Comparison of ENCODE assay signal across 10 cellular contexts in the genomic region with DNA sequence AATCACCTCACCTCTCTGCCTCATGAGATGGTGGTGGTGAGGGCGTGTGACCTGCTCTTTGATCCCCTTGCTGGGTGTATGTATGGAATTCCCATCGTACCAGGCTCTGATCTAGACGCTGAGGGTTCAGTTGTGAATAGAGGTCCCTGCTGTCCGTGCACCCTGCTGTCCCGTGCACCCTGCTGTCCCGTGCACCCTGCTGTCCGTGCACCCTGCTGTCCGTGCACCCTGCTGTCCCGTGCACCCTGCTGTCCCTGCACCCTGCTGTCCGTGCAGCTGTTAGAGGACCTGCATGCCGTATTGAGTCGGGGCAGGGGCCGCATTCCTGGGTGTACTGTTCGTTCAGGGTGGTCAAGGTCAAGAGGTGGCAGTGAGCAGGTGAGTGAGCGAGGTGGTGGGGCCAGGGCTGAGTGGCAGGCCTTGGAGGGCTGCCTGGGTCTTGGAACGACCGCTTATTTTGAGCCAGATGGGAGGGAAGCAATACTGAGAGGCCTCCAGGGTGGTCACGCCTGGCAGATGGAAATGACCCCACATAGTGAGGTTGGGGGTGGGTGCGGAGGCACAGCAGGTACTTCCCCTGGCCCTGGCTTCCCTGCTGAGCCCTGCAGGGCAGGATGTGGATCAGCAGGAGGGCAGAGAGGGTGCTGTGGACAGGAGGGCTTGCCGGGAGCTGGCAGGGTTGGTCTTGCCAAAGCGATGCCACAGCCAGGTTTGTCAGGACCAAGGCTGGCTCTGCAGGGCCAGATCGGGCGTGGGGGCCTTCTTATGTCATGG. TPM values are rescaled to one million over a fixed set of nuclear protein-coding genes. Genes with fewer than 3 reads are reported as not detected.
A peak's percentile ranks its signal among the peaks of the same experiment; 100 is the strongest.
DNase-seq lines count a peak whose midpoint lies in the region; ATAC-seq, FAIRE-seq and TF ChIP-seq lines count a peak whose summit lies in the region.
"Had no signal": no experiment of that assay in that cellular context is flagged by ENCODE, and none has a peak within 500 bp of the region (broad histone marks: within the 10 kb centered on the region; RNA-seq: fewer than 3 reads in every experiment).

No MANE protein-coding gene starts in this region.

- H3F3A ChIP-seq in neural cell (ENCODE audit: insufficient read depth, low read length, poor library complexity, severe bottlenecking), result no peaks in the 10 kb centered on the region

- H2AFZ ChIP-seq in K562 (ENCODE audit: low read depth, low read length) (no peak overlapping the region), neural cell (ENCODE audit: low read depth, low read length) (no peak overlapping the region)
- H2AFZ ChIP-seq: GM23248 had no signal

- H3K4me1 ChIP-seq in CD8-positive, alpha-beta memory T cell (ENCODE audit: insufficient read depth, low read length), result peaks cover 20% of the 10 kb centered on the region
- H3K4me1 ChIP-seq in K562 (replicated peaks in 1 of 2; ENCODE audit: control insufficient read depth in 2 of 2, insufficient read depth in 2 of 2, low read length in 2 of 2), result peaks cover 25 to 50% of the 10 kb centered on the region in 2 experiments

- no peaks in the 10 kb centered on the region for H3K27me3 ChIP-seq in CD8-positive, alpha-beta memory T cell (ENCODE audit: insufficient read depth, low read length, poor library complexity, severe bottlenecking)
- H3K27me3 ChIP-seq in H7 (ENCODE audit: control insufficient read depth, insufficient read depth, low read length) (no peaks in the 10 kb centered on the region), K562 (ENCODE audit: control insufficient read depth in 2 of 2, insufficient read depth in 2 of 2, low read length in 2 of 2) (no peaks in the 10 kb centered on the region), neural cell (ENCODE audit: insufficient read depth, low read depth, low read length) (no peaks in the 10 kb centered on the region)

- in situ Hi-C loops in K562 (cut with MboI), result no loop called here

- peak; percentile 40 for FAIRE-seq in K562 (lab: Jason Lieb, UNC)

- H3K9me3 Mint-ChIP-seq in CD8-positive, alpha-beta memory T cell, result no peaks in the 10 kb centered on the region

- TF ChIP-seq RAD21 in K562 (CRISPR knock-in tag; conservative IDR thresholded peaks at IDR 0.05 in 1 of 2, IDR thresholded peaks at IDR 0.05 in 1 of 2) (no peak), neural cell (conservative IDR thresholded peaks at IDR 0.05) (no peak)

- H3K9me2 ChIP-seq in neural cell (ENCODE audit: insufficient read depth, low read length), result no peaks in the 10 kb centered on the region

- POLR2A ChIA-PET in CD8-positive, alpha-beta memory T cell (lab: Charles Lee), result interaction anchor here (1.0 kb wide), 1 partner anchor 16 kb away, joined by 3 read pairs; no protein-coding TSS in a partner anchor
- POLR2A ChIA-PET in K562 (lab: Yijun Ruan, JAX), result interaction anchor here (1.2 to 2.1 kb wide), 4 partner anchors 11 to 23 kb away, joined by 5 to 12 read pairs (median 7); partner anchors contain the start of genes CCDC106 and U2AF2

- no peak overlapping the region for H3K27ac ChIP-seq in CD8-positive, alpha-beta memory T cell (ENCODE audit: low read depth, low read length)
- H3K27ac ChIP-seq in K562 (ENCODE audit: extremely low read depth, low read depth, low read length) (no peak overlapping the region), neural cell (ENCODE audit: low read length) (no peak overlapping the region)
- H3K27ac ChIP-seq: GM23248 had no signal

- H3K36me3 ChIP-seq in CD8-positive, alpha-beta memory T cell (ENCODE audit: insufficient read depth, low read length), result peaks cover 58% of the 10 kb centered on the region
- H3K36me3 ChIP-seq in H7 (replicated peaks; ENCODE audit: control insufficient read depth, insufficient read depth, low read length), result peaks cover 33% of the 10 kb centered on the region
- H3K36me3 ChIP-seq in K562 (ENCODE audit: control insufficient read depth, insufficient read depth, low read length), result peaks cover 86% of the 10 kb centered on the region
- no peaks in the 10 kb centered on the region for H3K36me3 ChIP-seq in neural cell (ENCODE audit: insufficient read depth, low read length)

- peaks cover 0 to 78% (median 8%) of the 10 kb centered on the region in 3 donors for H3K36me3 Mint-ChIP-seq in CD8-positive, alpha-beta memory T cell

- H3K9me1 ChIP-seq in K562 (ENCODE audit: control insufficient read depth, insufficient read depth, low read length), result peaks cover 5% of the 10 kb centered on the region

- no peak overlapping the region for H3K4me3 Mint-ChIP-seq in CD8-positive, alpha-beta memory T cell

- peak overlapping the region in 5 of 8 donors; percentile 55 to 90 (median 74) for H3K27ac Mint-ChIP-seq in CD8-positive, alpha-beta memory T cell

- no TSS peak for BruUV-seq in K562 (replicated peaks; lab: Mats Ljungman, UMichigan)

- TF ChIP-seq CTCF in K562 (IDR thresholded peaks at IDR 0.05 in 2 of 3, conservative IDR thresholded peaks at IDR 0.05 in 1 of 3; ENCODE audit: insufficient read depth in 2 of 3, low read depth in 1 of 3, low read length in 3 of 3) (no peak), neural cell (IDR thresholded peaks at IDR 0.05; ENCODE audit: poor library complexity, severe bottlenecking) (no peak)

- H3K9me3 ChIP-seq in CD8-positive, alpha-beta memory T cell (ENCODE audit: low read length), result no peaks in the 10 kb centered on the region
- H3K9me3 ChIP-seq in K562 (replicated peaks; ENCODE audit: control insufficient read depth, insufficient read depth, low read depth, low read length), result no peaks in the 10 kb centered on the region
- H3K9me3 ChIP-seq in neural cell (ENCODE audit: low read length), result no peaks in the 10 kb centered on the region

- TF ChIP-seq EP300 in K562 (IDR thresholded peaks at IDR 0.05; ENCODE audit: low read length), result no peak
- TF ChIP-seq EP300 in neural cell (conservative IDR thresholded peaks at IDR 0.05; ENCODE audit: poor library complexity, severe bottlenecking), result no peak

- H3K79me2 ChIP-seq in K562 (ENCODE audit: control insufficient read depth, insufficient read depth, low read length) (peaks cover 87% of the 10 kb centered on the region), neural cell (replicated peaks; ENCODE audit: insufficient read depth, low read length) (peaks cover 26% of the 10 kb centered on the region)

- DNase-seq in CD8-positive, alpha-beta memory T cell, result peak in 1 of 5 donors; percentile 58
- DNase-seq in H7 (peak; percentile 80), K562 (ENCODE audit: extremely low read depth in 1 of 4, low spot score in 3 of 4) (peak in 1 of 4 experiments; percentile 30), SHP77 treated with DMSO at 0.1 percent for 48 hours (lab: John Stamatoyannopoulos, UW) (no peak)
- DNase-seq: activated CD4-positive, alpha-beta T cell treated with anti-CD3 and anti-CD28 coated beads, Interleukin-2, amount 50 U/mL, for 48 hours; GM23248; OCI-M1 had no signal

- TF ChIP-seq POLR2A in K562 (conservative IDR thresholded peaks at IDR 0.05), result no peak

- ATAC-seq in K562 (no peak), GM18502 (IDR thresholded peaks at IDR 0.05; ENCODE audit: poor library complexity, unreplicated experiment) (no peak)
- no peak for ATAC-seq in activated CD4-positive, CD25-positive, alpha-beta regulatory T cell treated with anti-CD3 and anti-CD28 coated beads, Interleukin-2, amount 50 U/mL, for 24 hours

- H3K4me1 Mint-ChIP-seq in CD8-positive, alpha-beta memory T cell, result peaks cover 17 to 69% (median 21%) of the 10 kb centered on the region in 3 donors

- intact Hi-C loops in K562 (cut with micrococcal nuclease), result no loop called here

- H4K20me1 ChIP-seq in K562 (replicated peaks; ENCODE audit: control insufficient read depth, insufficient read depth, low read length) (peaks cover 53% of the 10 kb centered on the region), neural cell (ENCODE audit: insufficient read depth) (peaks cover 8% of the 10 kb centered on the region)

- H3K9ac ChIP-seq in K562 (ENCODE audit: insufficient read depth in 1 of 2, low read depth in 2 of 2, low read length in 2 of 2) (peak overlapping the region in 1 of 2 experiments; percentile 14; a peak in 1 of 4 replicates), neural cell (ENCODE audit: low read length) (no peak overlapping the region)
- H3K9ac ChIP-seq: GM23248 had no signal

- no peak overlapping the region for H3K4me3 ChIP-seq in CD8-positive, alpha-beta memory T cell (ENCODE audit: low read length)
- H3K4me3 ChIP-seq in H7 (ENCODE audit: insufficient read depth, low read depth, low read length) (no peak overlapping the region), K562 (no peak overlapping the region), neural cell (ENCODE audit: low read length) (no peak overlapping the region)
- H3K4me3 ChIP-seq: GM23248 had no signal

- H3K4me2 ChIP-seq in K562 (ENCODE audit: insufficient read depth, low read length) (no peak overlapping the region), neural cell (ENCODE audit: low read length) (no peak overlapping the region)

- 78% methylated on average over 22 of the region's 23 CpGs for WGBS in K562 (ENCODE audit: insufficient coverage, low coverage, missing lambda C conversion rate)

- CTCF ChIA-PET in CD8-positive, alpha-beta memory T cell (lab: Charles Lee), result interaction anchor here (0.9 to 1.9 kb wide), 3 partner anchors 13 to 38 kb away, joined by 3 to 10 read pairs (median 9); no protein-coding TSS in a partner anchor
- CTCF ChIA-PET in K562 (lab: Yijun Ruan, JAX; ENCODE audit: low intra/inter-chr PET ratio), result no interaction called here

- peaks cover 0 to 3% of the 10 kb centered on the region in 2 donors for H3K27me3 Mint-ChIP-seq in CD8-positive, alpha-beta memory T cell

RNA-seq across cellular contexts. Expression of gene EPN1, which starts 4.6 kb away (rescaled TPM):
- 10 to 100 TPM; 39.0 to 40.2 TPM for total RNA-seq in CD8-positive, alpha-beta memory T cell
- polyA plus RNA-seq in CD8-positive, alpha-beta memory T cell, result 20.2 TPM
- 156 and 157 TPM in 2 replicates for total RNA-seq in H7 (2014; rRNA removed; shearing (Covaris generic))
- 32.5 and 96.7 TPM in 2 replicates for total RNA-seq in K562 (2011; cell fraction: chromatin; rRNA removed; ENCODE audit: low replicate concordance)
- 37.1 and 45.4 TPM in 2 replicates for total RNA-seq in K562 (2011; cell fraction: nucleolus; rRNA removed)
- total RNA-seq in K562 (2011; cell fraction: nucleoplasm; rRNA removed), result 46.5 and 48.0 TPM in 2 replicates
- total RNA-seq in K562 (2014; rRNA removed), result 25.4 and 33.8 TPM in 2 replicates
- total RNA-seq in K562 (2014; rRNA removed; fragmentation: Illumina TruSeq; extraction: Trizol), result 5.1 and 6.4 TPM in 2 replicates
- 12.7 and 14.6 TPM in 2 replicates for total RNA-seq in K562 (2015; rRNA removed; fragmentation: Illumina TruSeq; extraction: Trizol)
- total RNA-seq in K562 (2021), result 138 and 142 TPM in 2 replicates
- 11.3 and 22.8 TPM in 2 replicates for polyA plus RNA-seq in K562 (2011; rRNA removed)
- 17.5 and 44.0 TPM in 2 replicates for polyA plus RNA-seq in K562 (2011; cell fraction: cytosol; rRNA removed)
- 19.3 and 25.8 TPM in 2 replicates for polyA plus RNA-seq in K562 (2011; cell fraction: nucleus; rRNA removed)
- polyA plus RNA-seq in K562 (2012), result 56.6 and 92.1 TPM in 2 replicates
- 14.9 and 33.1 TPM in 2 replicates for polyA plus RNA-seq in K562 (2014; fragmentation: Illumina TruSeq; extraction: Trizol)
- polyA plus RNA-seq in K562 (2014; fragmentation: Nextera tagmentation; extraction: Ambion mirVana), result under 1 TPM; 0.08 to 0.15 TPM
- polyA plus RNA-seq in K562 (2014; rRNA removed), result 44.7 and 47.2 TPM in 2 replicates
- 17.8 and 24.4 TPM in 2 replicates for polyA minus RNA-seq in K562 (2011; rRNA and poly(A)+ RNA removed)
- polyA minus RNA-seq in K562 (2011; cell fraction: cytosol; rRNA and poly(A)+ RNA removed), result 57.1 and 83.4 TPM in 2 replicates
- 8.9 and 16.7 TPM in 2 replicates for polyA minus RNA-seq in K562 (2011; cell fraction: nucleus; rRNA and poly(A)+ RNA removed)
- polyA plus RNA-seq in neural cell, result 21.0 and 23.6 TPM in 2 replicates
- 40.5 and 48.5 TPM in 2 replicates for polyA minus RNA-seq in neural cell

RNA-seq across cellular contexts. Expression of gene U2AF2, which starts 15.6 kb away (rescaled TPM):
- total RNA-seq in CD8-positive, alpha-beta memory T cell, result 100 to 1,000 TPM; 374 to 386 TPM
- polyA plus RNA-seq in CD8-positive, alpha-beta memory T cell, result 9.5 TPM
- 231 and 289 TPM in 2 replicates for total RNA-seq in H7 (2014; rRNA removed; shearing (Covaris generic))
- total RNA-seq in K562 (2011; cell fraction: chromatin; rRNA removed; ENCODE audit: low replicate concordance), result 193 and 483 TPM in 2 replicates
- total RNA-seq in K562 (2011; cell fraction: nucleolus; rRNA removed), result 266 and 305 TPM in 2 replicates
- 221 and 225 TPM in 2 replicates for total RNA-seq in K562 (2011; cell fraction: nucleoplasm; rRNA removed)
- total RNA-seq in K562 (2014; rRNA removed) (279 and 332 TPM in 2 replicates), K562 (2014; rRNA removed; fragmentation: Illumina TruSeq; extraction: Trizol) (36.8 and 58.9 TPM in 2 replicates), K562 (2015; rRNA removed; fragmentation: Illumina TruSeq; extraction: Trizol) (157 and 162 TPM in 2 replicates), K562 (2021) (304 and 321 TPM in 2 replicates)
- polyA plus RNA-seq in K562 (2011; rRNA removed) (144 and 156 TPM in 2 replicates), K562 (2014; fragmentation: Illumina TruSeq; extraction: Trizol) (169 and 224 TPM in 2 replicates), K562 (2014; fragmentation: Nextera tagmentation; extraction: Ambion mirVana) (1 to 10 TPM; 3.0 to 4.4 TPM), K562 (2014; rRNA removed) (277 and 331 TPM in 2 replicates), neural cell (129 and 158 TPM in 2 replicates)
- 175 and 315 TPM in 2 replicates for polyA plus RNA-seq in K562 (2011; cell fraction: cytosol; rRNA removed)
- polyA plus RNA-seq in K562 (2011; cell fraction: nucleus; rRNA removed), result 395 and 527 TPM in 2 replicates
- 223 and 263 TPM in 2 replicates for polyA plus RNA-seq in K562 (2012)
- 42.9 and 75.8 TPM in 2 replicates for polyA minus RNA-seq in K562 (2011; rRNA and poly(A)+ RNA removed)
- 113 and 128 TPM in 2 replicates for polyA minus RNA-seq in K562 (2011; cell fraction: cytosol; rRNA and poly(A)+ RNA removed)
- 91.7 and 99.0 TPM in 2 replicates for polyA minus RNA-seq in K562 (2011; cell fraction: nucleus; rRNA and poly(A)+ RNA removed)
- 83.0 and 107 TPM in 2 replicates for polyA minus RNA-seq in neural cell

RNA-seq across cellular contexts. Expression of gene CCDC106, which starts 22.5 kb away (rescaled TPM):
- total RNA-seq in CD8-positive, alpha-beta memory T cell, result 1 to 10 TPM; 2.0 to 2.2 TPM
- 0.54 TPM for polyA plus RNA-seq in CD8-positive, alpha-beta memory T cell
- total RNA-seq in H7 (2014; rRNA removed; shearing (Covaris generic)), result 13.2 and 14.4 TPM in 2 replicates
- total RNA-seq in K562 (2011; cell fraction: chromatin; rRNA removed; ENCODE audit: low replicate concordance), result 5.5 and 16.0 TPM in 2 replicates
- 17.5 and 18.3 TPM in 2 replicates for total RNA-seq in K562 (2011; cell fraction: nucleolus; rRNA removed)
- total RNA-seq in K562 (2011; cell fraction: nucleoplasm; rRNA removed), result 8.7 and 12.1 TPM in 2 replicates
- 17.8 and 21.9 TPM in 2 replicates for total RNA-seq in K562 (2014; rRNA removed)
- 4.2 and 7.0 TPM in 2 replicates for total RNA-seq in K562 (2014; rRNA removed; fragmentation: Illumina TruSeq; extraction: Trizol)
- 12.2 and 14.3 TPM in 2 replicates for total RNA-seq in K562 (2015; rRNA removed; fragmentation: Illumina TruSeq; extraction: Trizol)
- 27.5 and 28.2 TPM in 2 replicates for total RNA-seq in K562 (2021)
- polyA plus RNA-seq in K562 (2011; rRNA removed), result 7.6 and 11.2 TPM in 2 replicates
- 11.0 and 22.8 TPM in 2 replicates for polyA plus RNA-seq in K562 (2011; cell fraction: cytosol; rRNA removed)
- polyA plus RNA-seq in K562 (2011; cell fraction: nucleus; rRNA removed), result 16.4 and 27.9 TPM in 2 replicates
- polyA plus RNA-seq in K562 (2012), result 22.8 and 23.5 TPM in 2 replicates
- 19.1 and 21.9 TPM in 2 replicates for polyA plus RNA-seq in K562 (2014; fragmentation: Illumina TruSeq; extraction: Trizol)
- under 1 TPM in 1 of 2 experiments, not detected in 1; 0.10 TPM for polyA plus RNA-seq in K562 (2014; fragmentation: Nextera tagmentation; extraction: Ambion mirVana)
- 24.1 and 25.9 TPM in 2 replicates for polyA plus RNA-seq in K562 (2014; rRNA removed)
- polyA minus RNA-seq in K562 (2011; rRNA and poly(A)+ RNA removed), result 1.8 and 1.9 TPM in 2 replicates
- 7.2 and 12.6 TPM in 2 replicates for polyA minus RNA-seq in K562 (2011; cell fraction: cytosol; rRNA and poly(A)+ RNA removed)
- 5.3 and 6.4 TPM in 2 replicates for polyA minus RNA-seq in K562 (2011; cell fraction: nucleus; rRNA and poly(A)+ RNA removed)
- 33.8 and 40.7 TPM in 2 replicates for polyA plus RNA-seq in neural cell
- polyA minus RNA-seq in neural cell, result 24.1 and 24.4 TPM in 2 replicates

RNA-seq across cellular contexts. Expression of gene ZNF581, which starts 27.0 kb away (rescaled TPM):
- total RNA-seq in CD8-positive, alpha-beta memory T cell, result 10 to 100 TPM; 32.8 to 34.4 TPM
- polyA plus RNA-seq in CD8-positive, alpha-beta memory T cell, result 23.4 TPM
- total RNA-seq in H7 (2014; rRNA removed; shearing (Covaris generic)), result 64.7 and 67.0 TPM in 2 replicates
- total RNA-seq in K562 (2011; cell fraction: chromatin; rRNA removed; ENCODE audit: low replicate concordance), result 8.2 and 21.8 TPM in 2 replicates
- 20.3 and 21.3 TPM in 2 replicates for total RNA-seq in K562 (2011; cell fraction: nucleolus; rRNA removed)
- 16.7 and 16.8 TPM in 2 replicates for total RNA-seq in K562 (2011; cell fraction: nucleoplasm; rRNA removed)
- total RNA-seq in K562 (2014; rRNA removed) (18.6 and 26.4 TPM in 2 replicates), K562 (2014; rRNA removed; fragmentation: Illumina TruSeq; extraction: Trizol) (7.3 and 8.5 TPM in 2 replicates), K562 (2015; rRNA removed; fragmentation: Illumina TruSeq; extraction: Trizol) (8.6 and 11.0 TPM in 2 replicates), K562 (2021) (35.7 and 39.4 TPM in 2 replicates)
- polyA plus RNA-seq in K562 (2011; rRNA removed) (15.4 and 26.0 TPM in 2 replicates), K562 (2014; fragmentation: Illumina TruSeq; extraction: Trizol) (15.7 and 23.2 TPM in 2 replicates), K562 (2014; fragmentation: Nextera tagmentation; extraction: Ambion mirVana) (1 to 10 TPM; 2.4 to 5.8 TPM), K562 (2014; rRNA removed) (23.2 and 24.0 TPM in 2 replicates), neural cell (14.8 and 15.3 TPM in 2 replicates)
- 30.9 and 47.7 TPM in 2 replicates for polyA plus RNA-seq in K562 (2011; cell fraction: cytosol; rRNA removed)
- 24.0 and 27.6 TPM in 2 replicates for polyA plus RNA-seq in K562 (2011; cell fraction: nucleus; rRNA removed)
- 19.0 and 47.4 TPM in 2 replicates for polyA plus RNA-seq in K562 (2012)
- 11.6 and 13.6 TPM in 2 replicates for polyA minus RNA-seq in K562 (2011; rRNA and poly(A)+ RNA removed)
- 15.3 and 31.1 TPM in 2 replicates for polyA minus RNA-seq in K562 (2011; cell fraction: cytosol; rRNA and poly(A)+ RNA removed)
- polyA minus RNA-seq in K562 (2011; cell fraction: nucleus; rRNA and poly(A)+ RNA removed), result 4.4 and 6.6 TPM in 2 replicates
- polyA minus RNA-seq in neural cell, result 7.6 and 12.4 TPM in 2 replicates

RNA-seq across cellular contexts. Expression of gene ZNF580, which starts 29.7 kb away (rescaled TPM):
- 10 to 100 TPM; 39.6 to 41.3 TPM for total RNA-seq in CD8-positive, alpha-beta memory T cell
- 15.2 TPM for polyA plus RNA-seq in CD8-positive, alpha-beta memory T cell
- total RNA-seq in H7 (2014; rRNA removed; shearing (Covaris generic)), result 16.0 and 25.0 TPM in 2 replicates
- total RNA-seq in K562 (2011; cell fraction: chromatin; rRNA removed; ENCODE audit: low replicate concordance), result 26.2 and 41.7 TPM in 2 replicates
- total RNA-seq in K562 (2011; cell fraction: nucleolus; rRNA removed), result 16.2 and 20.0 TPM in 2 replicates
- 33.4 and 56.4 TPM in 2 replicates for total RNA-seq in K562 (2011; cell fraction: nucleoplasm; rRNA removed)
- total RNA-seq in K562 (2014; rRNA removed), result 13.9 and 24.4 TPM in 2 replicates
- total RNA-seq in K562 (2014; rRNA removed; fragmentation: Illumina TruSeq; extraction: Trizol), result 5.2 and 5.7 TPM in 2 replicates
- 6.0 and 6.8 TPM in 2 replicates for total RNA-seq in K562 (2015; rRNA removed; fragmentation: Illumina TruSeq; extraction: Trizol)
- 38.0 and 47.4 TPM in 2 replicates for total RNA-seq in K562 (2021)
- 5.0 and 7.7 TPM in 2 replicates for polyA plus RNA-seq in K562 (2011; rRNA removed)
- polyA plus RNA-seq in K562 (2011; cell fraction: cytosol; rRNA removed), result 10.9 and 21.1 TPM in 2 replicates
- polyA plus RNA-seq in K562 (2011; cell fraction: nucleus; rRNA removed), result 39.9 and 68.6 TPM in 2 replicates
- 41.5 and 62.4 TPM in 2 replicates for polyA plus RNA-seq in K562 (2012)
- 12.7 and 15.5 TPM in 2 replicates for polyA plus RNA-seq in K562 (2014; fragmentation: Illumina TruSeq; extraction: Trizol)
- 1 to 10 TPM; 2.3 to 3.9 TPM for polyA plus RNA-seq in K562 (2014; fragmentation: Nextera tagmentation; extraction: Ambion mirVana)
- 25.2 and 30.8 TPM in 2 replicates for polyA plus RNA-seq in K562 (2014; rRNA removed)
- polyA minus RNA-seq in K562 (2011; rRNA and poly(A)+ RNA removed), result 4.4 and 4.6 TPM in 2 replicates
- polyA minus RNA-seq in K562 (2011; cell fraction: cytosol; rRNA and poly(A)+ RNA removed), result 12.2 and 16.3 TPM in 2 replicates
- polyA minus RNA-seq in K562 (2011; cell fraction: nucleus; rRNA and poly(A)+ RNA removed), result 7.3 and 8.8 TPM in 2 replicates
- 11.7 and 17.3 TPM in 2 replicates for polyA plus RNA-seq in neural cell
- polyA minus RNA-seq in neural cell, result 4.4 and 5.1 TPM in 2 replicates
